ENCODE assay signal across 8 cellular contexts in genomic region chr11:57476883-57477506, GRCh38. TPM values are rescaled to one million over a fixed set of nuclear protein-coding genes. Genes with fewer than 3 reads are reported as not detected.
DNase-seq lines count a peak whose midpoint lies in the region; ATAC-seq and TF ChIP-seq lines count a peak whose summit lies in the region.

No MANE protein-coding gene starts in this region.

- peak; percentile 39 for TF ChIP-seq CTCF in coronary artery (IDR thresholded peaks at IDR 0.05)

- no peak overlapping the region for H3K27ac ChIP-seq in coronary artery

- peak; percentile 53 for DNase-seq in stimulated activated CD4-positive, alpha-beta T cell treated with anti-CD3 and anti-CD28 coated beads, Interleukin-15, amount 100 ng/mL, for 24 hours
- DNase-seq in stimulated activated CD4-positive, alpha-beta T cell treated with anti-CD3 and anti-CD28 coated beads, Interleukin-1b, Interleukin-23, amount 100 ng/mL, for 48 hours, result no peak
- DNase-seq in RPMI7951 (ENCODE audit: low read depth) (peak; percentile 34), coronary artery (ENCODE audit: low spot score) (no peak), medulla oblongata (ENCODE audit: extremely low spot score) (peak; percentile 28), NCI-H2081 (lab: John Stamatoyannopoulos, UW) (no peak), SIG-M5 treated with dmso at 0.1 percent for 504 hours (lab: John Stamatoyannopoulos, UW; ENCODE audit: unreplicated experiment) (no peak)

- peak overlapping the region; percentile 79 for H3K4me3 ChIP-seq in coronary artery

- ATAC-seq in HG02840 (IDR thresholded peaks at IDR 0.05; ENCODE audit: low FRiP score, unreplicated experiment), result peak; percentile 49

RNA-seq across cellular contexts. Expression of gene RTN4RL2, which starts 16.7 kb away (rescaled TPM):
- 0.72 and 0.88 TPM in 2 replicates for total RNA-seq in RPMI7951 (2014; rRNA removed; shearing (Covaris generic))

RNA-seq across cellular contexts. Expression of gene SLC43A1, which starts 38.5 kb away (rescaled TPM):
- total RNA-seq in RPMI7951 (2014; rRNA removed; shearing (Covaris generic)), result 6.5 and 7.3 TPM in 2 replicates

RNA-seq across cellular contexts. Expression of gene SLC43A3, which starts 50.1 kb away (rescaled TPM):
- total RNA-seq in RPMI7951 (2014; rRNA removed; shearing (Covaris generic)), result 58.4 and 64.5 TPM in 2 replicates

RNA-seq across cellular contexts. Expression of gene TIMM10, which starts 53.6 kb away (rescaled TPM):
- total RNA-seq in RPMI7951 (2014; rRNA removed; shearing (Covaris generic)), result 83.3 and 89.8 TPM in 2 replicates

Comparison
In these comparisons a context has a peak if more than half of its experiments do, and no peak if none do; other contexts are left out.
1. DNase-seq: peak in stimulated activated CD4-positive, alpha-beta T cell treated with anti-CD3 and anti-CD28 coated beads, Interleukin-15, amount 100 ng/mL, for 24 hours (single experiment), RPMI7951 (single experiment) and medulla oblongata (single experiment); none in stimulated activated CD4-positive, alpha-beta T cell treated with anti-CD3 and anti-CD28 coated beads, Interleukin-1b, Interleukin-23, amount 100 ng/mL, for 48 hours (single experiment), coronary artery (single experiment), NCI-H2081 (0 of 2) and SIG-M5 treated with dmso at 0.1 percent for 504 hours (single experiment).